Comparison of ENCODE assay signal across 21 cellular contexts in genomic region chr5:72630056-72630455, GRCh38.
"Had no signal": no experiment of that assay in that cellular context is flagged by ENCODE, and none has a peak within 500 bp of the region (broad histone marks: within the 10 kb centered on the region; RNA-seq: fewer than 3 reads in every experiment).

No MANE protein-coding gene starts in this region.

- H3K4me1 ChIP-seq: esophagus squamous epithelium, left lung had no signal

- H3K4me3 ChIP-seq: coronary artery, dorsolateral prefrontal cortex, esophagus squamous epithelium, gastrocnemius medialis, heart right ventricle, left lung, lower lobe of right lung had no signal

- H3K27me3 ChIP-seq: dorsolateral prefrontal cortex, esophagus squamous epithelium, gastrocnemius medialis, heart right ventricle, left lung had no signal

- DNase-seq: dermis blood vessel endothelial cell; effector CD4-positive, alpha-beta T cell; effector memory CD8-positive, alpha-beta T cell; endodermal cell; erythroblast; esophagus squamous epithelium; foreskin fibroblast; foreskin melanocyte; gastrocnemius medialis; glutamatergic neuron; head of caudate nucleus; heart right ventricle; left cardiac atrium; left lung; left ventricle myocardium superior; lower lobe of right lung; mesenchymal stem cell had no signal

- H3K27ac ChIP-seq: coronary artery, epithelial cell of prostate, esophagus squamous epithelium, heart right ventricle, left lung, lower lobe of right lung had no signal

- H3K9me3 ChIP-seq: esophagus squamous epithelium, gastrocnemius medialis, heart right ventricle, left lung, lower lobe of right lung had no signal

- ATAC-seq: effector memory CD8-positive, alpha-beta T cell; esophagus mucosa; heart right ventricle; left cardiac atrium; left lung; left ventricle myocardium superior; lower lobe of right lung had no signal

- H3K36me3 ChIP-seq: esophagus squamous epithelium, gastrocnemius medialis, heart right ventricle, left lung, lower lobe of right lung had no signal
